ENCODE assay signal across 10 cellular contexts in genomic region chr11:95299078-95299611, GRCh38.
A peak's percentile ranks its signal among the peaks of the same experiment; 100 is the strongest.
DNase-seq lines count a peak whose midpoint lies in the region; ATAC-seq and TF ChIP-seq lines count a peak whose summit lies in the region.
"Had no signal": no experiment of that assay in that cellular context is flagged by ENCODE, and none has a peak within 500 bp of the region (broad histone marks: within the 10 kb centered on the region; RNA-seq: fewer than 3 reads in every experiment).

No MANE protein-coding gene starts in this region.

- TF ChIP-seq CTCF in retinal pigment epithelial cell (conservative IDR thresholded peaks at IDR 0.05; ENCODE audit: low read depth, low read length) = no peak

- ATAC-seq in HG02588 (IDR thresholded peaks at IDR 0.05; ENCODE audit: unreplicated experiment) = no peak
- ATAC-seq: psoas muscle had no signal

- DNase-seq in activated CD4-positive, alpha-beta T cell treated with anti-CD3 and anti-CD28 coated beads for 48 hours = peak; percentile 9
- DNase-seq in activated CD4-positive, alpha-beta T cell treated with anti-CD3 and anti-CD28 coated beads, Interleukin-2, amount 50 U/mL, for 4 hours = no peak
- DNase-seq in NCI-H2107 treated with DMSO at 0.1 percent for 48 hours (lab: John Stamatoyannopoulos, UW; ENCODE audit: unreplicated experiment) = peak; percentile 83
- DNase-seq in astrocyte of the hippocampus (ENCODE audit: low read depth, low spot score) = peak; percentile 77
- peak; percentile 59 for DNase-seq in retinal pigment epithelial cell (ENCODE audit: low read depth)
- no peak for DNase-seq in medulla oblongata (ENCODE audit: extremely low spot score)
- no peak for DNase-seq in cerebellar nuclear complex (lab: John Stamatoyannopoulos, UW)
- DNase-seq: left ventricle myocardium inferior, psoas muscle had no signal

- no peak overlapping the region for H3K4me3 ChIP-seq in retinal pigment epithelial cell (ENCODE audit: low read length)
- H3K4me3 ChIP-seq: left ventricle myocardium inferior, psoas muscle had no signal

Comparison
In these comparisons a context has a peak if more than half of its experiments do, and no peak if none do; other contexts are left out.
1. DNase-seq: peak in activated CD4-positive, alpha-beta T cell treated with anti-CD3 and anti-CD28 coated beads for 48 hours (single experiment), NCI-H2107 treated with DMSO at 0.1 percent for 48 hours (single experiment), astrocyte of the hippocampus (single experiment) and retinal pigment epithelial cell (single experiment); none in activated CD4-positive, alpha-beta T cell treated with anti-CD3 and anti-CD28 coated beads, Interleukin-2, amount 50 U/mL, for 4 hours (0 of 2), medulla oblongata (single experiment) and cerebellar nuclear complex (0 of 2).